ENCODE assay signal across 9 cellular contexts in genomic region chr10:63627881-63628296, GRCh38.
DNase-seq lines count a peak whose midpoint lies in the region; ATAC-seq and TF ChIP-seq lines count a peak whose summit lies in the region.
"Had no signal": no experiment of that assay in that cellular context is flagged by ENCODE, and none has a peak within 500 bp of the region (broad histone marks: within the 10 kb centered on the region; RNA-seq: fewer than 3 reads in every experiment).

No MANE protein-coding gene starts in this region.

- peak overlapping the region; percentile 91 for H3K27ac ChIP-seq in BLaER1

- H3K4me1 ChIP-seq in BLaER1 (peaks cover 43% of the 10 kb centered on the region), adipocyte (ENCODE audit: control insufficient read depth, insufficient read depth, low read length) (peaks cover 32% of the 10 kb centered on the region)

- H3K4me2 ChIP-seq in BLaER1, result peak overlapping the region; percentile 82

- H3K27me3 ChIP-seq in BLaER1, result no peaks in the 10 kb centered on the region
- no peaks in the 10 kb centered on the region for H3K27me3 ChIP-seq in adipocyte (replicated peaks; ENCODE audit: control insufficient read depth, insufficient read depth, low read length)

- in situ Hi-C loops in ACHN (cut with HindIII; ENCODE audit: low pct_ligation_motif_present, low pct_unique_long_range_greater_than_20kb, low sequenced_read_pairs), result no loop called here

- H3K9me3 Mint-ChIP-seq in HFFc6, result no peaks in the 10 kb centered on the region
- no peaks in the 10 kb centered on the region for H3K9me3 Mint-ChIP-seq in naive B cell
- H3K9me3 Mint-ChIP-seq in activated CD8-positive, alpha-beta T cell treated with anti-CD3 and anti-CD28 coated beads, Interleukin-2, amount 10 ng/mL, durations not matched to agents 7 days and 5 days (ENCODE audit: insufficient read depth), result no peaks in the 10 kb centered on the region

- no peaks in the 10 kb centered on the region for H3K9me3 ChIP-seq in BLaER1
- no peaks in the 10 kb centered on the region for H3K9me3 ChIP-seq in adipocyte (ENCODE audit: control insufficient read depth, low read length)

- peak overlapping the region; percentile 49 for H3K4me3 Mint-ChIP-seq in HFFc6
- peak overlapping the region in 7 of 8 donors; percentile 4 to 97 (median 93) for H3K4me3 Mint-ChIP-seq in naive B cell
- no peak overlapping the region for H3K4me3 Mint-ChIP-seq in activated CD8-positive, alpha-beta T cell treated with anti-CD3 and anti-CD28 coated beads, Interleukin-2, amount 10 ng/mL, durations not matched to agents 7 days and 5 days

- ATAC-seq in naive B cell (ENCODE audit: low read depth in 2 of 2) (no peak), HG02840 (IDR thresholded peaks at IDR 0.05; ENCODE audit: low FRiP score, unreplicated experiment) (no peak)
- ATAC-seq in activated CD8-positive, alpha-beta T cell treated with anti-CD3 and anti-CD28 coated beads, Interleukin-2, amount 10 ng/mL, durations not matched to agents 7 days and 5 days, result no peak

- peak overlapping the region; percentile 60; the same call in 1 of the 2 replicates for H3K9ac ChIP-seq in BLaER1
- peak overlapping the region; percentile 93 for H3K9ac ChIP-seq in adipocyte (ENCODE audit: low read length)

- DNase-seq in HFFc6 (no peak), adipocyte (ENCODE audit: low read depth) (no peak), naive B cell (no peak), kidney tubule cell (ENCODE audit: low spot score) (no peak), ACHN (no peak)
- no peak for DNase-seq in activated CD8-positive, alpha-beta T cell treated with anti-CD3 and anti-CD28 coated beads, Interleukin-2, amount 10 ng/mL, durations not matched to agents 7 days and 5 days
- DNase-seq: effector memory CD4-positive, alpha-beta T cell had no signal

- POLR2A ChIA-PET in activated CD8-positive, alpha-beta T cell treated with anti-CD3 and anti-CD28 coated beads, Interleukin-2, amount 10 ng/mL, durations not matched to agents 7 days and 5 days (lab: Charles Lee), result interaction anchor here (0.5 to 3.7 kb wide), 4 partner anchors 17 to 360 kb away, joined by 3 to 31 read pairs (median 4); no protein-coding TSS in a partner anchor

- peak overlapping the region; percentile 32 for H3K4me3 ChIP-seq in BLaER1
- no peak overlapping the region for H3K4me3 ChIP-seq in adipocyte (ENCODE audit: low read length)

- no peaks in the 10 kb centered on the region for H4K20me1 ChIP-seq in BLaER1

- H3K4me1 Mint-ChIP-seq in HFFc6 (ENCODE audit: low read depth) (peaks cover 41% of the 10 kb centered on the region), naive B cell (peaks cover 18 to 29% (median 20%) of the 10 kb centered on the region in 3 donors)
- H3K4me1 Mint-ChIP-seq in activated CD8-positive, alpha-beta T cell treated with anti-CD3 and anti-CD28 coated beads, Interleukin-2, amount 10 ng/mL, durations not matched to agents 7 days and 5 days (ENCODE audit: low read depth), result peaks cover 37% of the 10 kb centered on the region

- H3K36me3 ChIP-seq in BLaER1 (peaks cover under 1% of the 10 kb centered on the region; the same call in 1 of the 2 replicates), adipocyte (ENCODE audit: control insufficient read depth, insufficient read depth, low read length, severe bottlenecking) (peaks cover 4% of the 10 kb centered on the region)

- TF ChIP-seq CTCF in HFFc6 (IDR thresholded peaks at IDR 0.05), result no peak

- peaks cover 4% of the 10 kb centered on the region; the same call in 1 of the 2 replicates for H3K36me3 Mint-ChIP-seq in HFFc6 (ENCODE audit: low read depth)
- no peaks in the 10 kb centered on the region for H3K36me3 Mint-ChIP-seq in naive B cell
- H3K36me3 Mint-ChIP-seq in activated CD8-positive, alpha-beta T cell treated with anti-CD3 and anti-CD28 coated beads, Interleukin-2, amount 10 ng/mL, durations not matched to agents 7 days and 5 days (ENCODE audit: low read depth), result no peaks in the 10 kb centered on the region

- CTCF ChIA-PET in activated CD8-positive, alpha-beta T cell treated with anti-CD3 and anti-CD28 coated beads, Interleukin-2, amount 10 ng/mL, durations not matched to agents 7 days and 5 days (lab: Charles Lee), result interaction anchor here (0.9 to 7.7 kb wide), 17 partner anchors 9 to 470 kb away, joined by 3 to 116 read pairs (median 15); partner anchors contain the start of genes JMJD1C and REEP3

- H3K27ac Mint-ChIP-seq in HFFc6 (peak overlapping the region; percentile 92), naive B cell (peak overlapping the region in 2 of 6 donors; percentile 77 to 93)
- H3K27ac Mint-ChIP-seq in activated CD8-positive, alpha-beta T cell treated with anti-CD3 and anti-CD28 coated beads, Interleukin-2, amount 10 ng/mL, durations not matched to agents 7 days and 5 days, result no peak overlapping the region

- no peaks in the 10 kb centered on the region; the same call in 1 of the 2 replicates for H3K27me3 Mint-ChIP-seq in HFFc6 (ENCODE audit: insufficient read depth)
- no peaks in the 10 kb centered on the region for H3K27me3 Mint-ChIP-seq in naive B cell
- peaks cover 5% of the 10 kb centered on the region for H3K27me3 Mint-ChIP-seq in activated CD8-positive, alpha-beta T cell treated with anti-CD3 and anti-CD28 coated beads, Interleukin-2, amount 10 ng/mL, durations not matched to agents 7 days and 5 days (ENCODE audit: low read depth)
